ENCODE assay signal across 9 cellular contexts in genomic region chrX:48466696-48467095, GRCh38. TPM values are rescaled to one million over a fixed set of nuclear protein-coding genes. Genes with fewer than 3 reads are reported as not detected.
DNase-seq lines count a peak whose midpoint lies in the region; ATAC-seq, FAIRE-seq and TF ChIP-seq lines count a peak whose summit lies in the region.
"Had no signal": no experiment of that assay in that cellular context is flagged by ENCODE, and none has a peak within 500 bp of the region (broad histone marks: within the 10 kb centered on the region; RNA-seq: fewer than 3 reads in every experiment).

No MANE protein-coding gene starts in this region.

- no peaks in the 10 kb centered on the region for H3F3A ChIP-seq in PC-3 (ENCODE audit: low read length, unreplicated experiment)

- FAIRE-seq in bronchial epithelial cell (lab: Jason Lieb, UNC) = no peak

- POLR2A ChIA-PET in PC-3 (lab: Charles Lee; ENCODE audit: unreplicated experiment) = no interaction called here

- peaks cover 32% of the 10 kb centered on the region for H3K36me3 ChIP-seq in DND-41 (ENCODE audit: insufficient read depth, low read length)
- no peaks in the 10 kb centered on the region for H3K36me3 ChIP-seq in PC-3 (ENCODE audit: low read depth, low read length)
- H3K36me3 ChIP-seq in bronchial epithelial cell (ENCODE audit: control insufficient read depth, insufficient read depth, low read length) = peaks cover 10% of the 10 kb centered on the region
- H3K36me3 ChIP-seq in skeletal muscle satellite cell (ENCODE audit: insufficient read depth, low read length) = no peaks in the 10 kb centered on the region

- H3K4me3 ChIP-seq in DND-41 (ENCODE audit: low read depth in 1 of 2, low read length in 2 of 2) = no peak overlapping the region; a peak in 1 of 4 replicates
- H3K4me3 ChIP-seq in PC-3 (ENCODE audit: low read length) = no peak overlapping the region
- peak overlapping the region; percentile 56 for H3K4me3 ChIP-seq in bronchial epithelial cell (ENCODE audit: low read depth, low read length)
- H3K4me3 ChIP-seq in skeletal muscle satellite cell (ENCODE audit: low read length) = no peak overlapping the region

- CTCF ChIA-PET in PC-3 (lab: Charles Lee) = no interaction called here

- H3K27me3 ChIP-seq in DND-41 (ENCODE audit: insufficient read depth, low read length, poor library complexity) (no peaks in the 10 kb centered on the region), PC-3 (ENCODE audit: low read length) (no peaks in the 10 kb centered on the region), bronchial epithelial cell (ENCODE audit: control insufficient read depth, insufficient read depth, low read length) (no peaks in the 10 kb centered on the region), skeletal muscle satellite cell (ENCODE audit: control insufficient read depth, insufficient read depth, low read length) (no peaks in the 10 kb centered on the region)

- no peaks in the 10 kb centered on the region for H3K9me3 ChIP-seq in DND-41 (ENCODE audit: insufficient read depth, low read length, severe bottlenecking)
- no peaks in the 10 kb centered on the region for H3K9me3 ChIP-seq in PC-3 (ENCODE audit: low read length)
- no peaks in the 10 kb centered on the region for H3K9me3 ChIP-seq in skeletal muscle satellite cell (replicated peaks; ENCODE audit: low read length)

- H3K9ac ChIP-seq in DND-41 (ENCODE audit: low read depth, low read length) = no peak overlapping the region
- H3K9ac ChIP-seq in PC-3 (ENCODE audit: low read length) = no peak overlapping the region
- H3K9ac ChIP-seq in skeletal muscle satellite cell (ENCODE audit: low read depth, low read length) = no peak overlapping the region

- no peak overlapping the region for H3K27ac ChIP-seq in DND-41 (ENCODE audit: low read length)
- no peak overlapping the region for H3K27ac ChIP-seq in PC-3 (ENCODE audit: low read length)

- no peaks in the 10 kb centered on the region for H4K20me1 ChIP-seq in DND-41 (ENCODE audit: insufficient read depth, low read length)
- no peaks in the 10 kb centered on the region for H4K20me1 ChIP-seq in PC-3 (ENCODE audit: low read length)

- intact Hi-C loops in PC-3 (cut with micrococcal nuclease) = no loop called here

- BruUV-seq in PC-3 (replicated peaks; lab: Mats Ljungman, UMichigan) = no TSS peak

- H2AFZ ChIP-seq in DND-41 (ENCODE audit: low read depth, low read length) (no peak overlapping the region), PC-3 (ENCODE audit: low read length) (no peak overlapping the region)

- no peaks in the 10 kb centered on the region for H3K9me2 ChIP-seq in PC-3 (replicated peaks; ENCODE audit: low read length)

- TF ChIP-seq CTCF in DND-41 (IDR thresholded peaks at IDR 0.05; ENCODE audit: borderline replicate concordance, extremely low read depth, low read length, poor library complexity, severe bottlenecking) (peak; percentile 49), PC-3 (conservative IDR thresholded peaks at IDR 0.05; ENCODE audit: low read depth, low read length) (peak; percentile 29; the same call in 1 of the 2 replicates), bronchial epithelial cell (IDR thresholded peaks at IDR 0.05; ENCODE audit: insufficient read depth, low read length, severe bottlenecking) (peak; percentile 22)

- DNase-seq in DND-41 (peak; percentile 23), PC-3 (no peak), bronchial epithelial cell (ENCODE audit: low read depth) (no peak), NCI-H187 treated with DMSO at 0.1 percent for 48 hours (lab: John Stamatoyannopoulos, UW) (no peak), NCI-H1436 treated with DMSO at 0.1 percent for 48 hours (lab: John Stamatoyannopoulos, UW) (no peak), NOMO-1 treated with dmso at 0.1 percent for 144 hours (lab: John Stamatoyannopoulos, UW; ENCODE audit: unreplicated experiment) (no peak)

- H3K4me2 ChIP-seq in DND-41 (ENCODE audit: insufficient read depth, low read length) (peak overlapping the region; percentile 74; the same call in 1 of the 2 replicates), PC-3 (ENCODE audit: low read length) (no peak overlapping the region), skeletal muscle satellite cell (ENCODE audit: low read length) (peak overlapping the region; percentile 9)

- H3K79me2 ChIP-seq in DND-41 (ENCODE audit: insufficient read depth, low read length) (peaks cover 29% of the 10 kb centered on the region), PC-3 (ENCODE audit: low read length) (no peaks in the 10 kb centered on the region)

- H3K4me1 ChIP-seq in DND-41 (ENCODE audit: insufficient read depth, low read length) = peaks cover 31% of the 10 kb centered on the region
- H3K4me1 ChIP-seq in PC-3 (ENCODE audit: insufficient read depth, low read length) = peaks cover 17% of the 10 kb centered on the region
- H3K4me1 ChIP-seq in skeletal muscle satellite cell (ENCODE audit: control insufficient read depth, insufficient read depth, low read length) = peaks cover 16% of the 10 kb centered on the region

- ATAC-seq in DND-41 (ENCODE audit: insufficient read depth, low read depth) (no peak), PC-3 (no peak), HG03378 (IDR thresholded peaks at IDR 0.05; ENCODE audit: unreplicated experiment) (no peak)

RNA-seq across cellular contexts. Expression of gene SLC38A5, which starts 3.4 kb away (rescaled TPM):
- total RNA-seq in PC-3 (2014; rRNA removed) (1.6 and 2.4 TPM in 2 replicates), bronchial epithelial cell (134 and 348 TPM in 2 replicates)
- total RNA-seq in skeletal muscle satellite cell (2012; rRNA removed) = 96.1 and 181 TPM in 2 replicates

RNA-seq across cellular contexts. Expression of gene FTSJ1, which starts 9.3 kb away (rescaled TPM):
- 175 and 189 TPM in 2 replicates for total RNA-seq in PC-3 (2014; rRNA removed)
- total RNA-seq in bronchial epithelial cell = 131 and 154 TPM in 2 replicates
- total RNA-seq in skeletal muscle satellite cell (2012; rRNA removed) = 118 and 124 TPM in 2 replicates

RNA-seq across cellular contexts. Expression of gene PORCN, which starts 42.1 kb away (rescaled TPM):
- total RNA-seq in PC-3 (2014; rRNA removed) = 38.9 and 48.3 TPM in 2 replicates
- 33.4 and 46.2 TPM in 2 replicates for total RNA-seq in bronchial epithelial cell
- total RNA-seq in skeletal muscle satellite cell (2012; rRNA removed) = 33.4 and 36.0 TPM in 2 replicates

RNA-seq across cellular contexts. Expression of gene EBP, which starts 54.9 kb away (rescaled TPM):
- 307 and 324 TPM in 2 replicates for total RNA-seq in PC-3 (2014; rRNA removed)
- 122 and 244 TPM in 2 replicates for total RNA-seq in bronchial epithelial cell
- 70.2 and 82.6 TPM in 2 replicates for total RNA-seq in skeletal muscle satellite cell (2012; rRNA removed)

RNA-seq across cellular contexts. Expression of gene SSX4B, which starts 54.9 kb away (rescaled TPM):
- total RNA-seq in PC-3 (2014; rRNA removed) (not detected in 2 replicates), bronchial epithelial cell (not detected in 2 replicates)
- not detected in 2 replicates for total RNA-seq in skeletal muscle satellite cell (2012; rRNA removed)
- total RNA-seq: mononuclear cell had no signal

Comparison
In these comparisons a context has a peak if more than half of its experiments do, and no peak if none do; other contexts are left out.
1. RNA of gene SLC38A5, which starts 3.4 kb away (total RNA-seq): 134 to 348 TPM in bronchial epithelial cell; 1.6 to 2.4 TPM in PC-3; every median in the first group is over 10 times any median in the second.
2. Peak in every context shown above with its lines, with median percentiles within 50 percentile points of each other: CTCF ChIP-seq.